ENCODE assay signal across 2 cellular contexts in genomic region chr1:86362807-86363206, GRCh38.
TF ChIP-seq lines count a peak whose summit lies in the region.

No MANE protein-coding gene starts in this region.

TF ChIP-seq in HepG2, 621 proteins besides CTCF, POLR2A, EP300 and RAD21:
- no peak for TF ChIP-seq ZNF33B (CRISPR knock-in tag; IDR thresholded peaks at IDR 0.05)
- TF ChIP-seq TFDP1 (CRISPR knock-in tag; IDR thresholded peaks at IDR 0.05; ENCODE audit: borderline replicate concordance) = no peak
- no peak for TF ChIP-seq ZFP82 (CRISPR knock-in tag; IDR thresholded peaks at IDR 0.05; ENCODE audit: borderline replicate concordance)
- no peak for TF ChIP-seq ZNF264 (CRISPR knock-in tag; IDR thresholded peaks at IDR 0.05)
- TF ChIP-seq SP140L (CRISPR knock-in tag; IDR thresholded peaks at IDR 0.05; ENCODE audit: borderline replicate concordance) = no peak
- TF ChIP-seq TOE1 (CRISPR knock-in tag; IDR thresholded peaks at IDR 0.05) = no peak
- TF ChIP-seq RCOR2 (CRISPR knock-in tag; IDR thresholded peaks at IDR 0.05) = no peak
- TF ChIP-seq POLR2AphosphoS2 (IDR thresholded peaks at IDR 0.05; ENCODE audit: low read depth, low read length) = no peak
- TF ChIP-seq ZSCAN9 (CRISPR knock-in tag; IDR thresholded peaks at IDR 0.05; ENCODE audit: borderline replicate concordance) = no peak
- TF ChIP-seq, protein P1, sequence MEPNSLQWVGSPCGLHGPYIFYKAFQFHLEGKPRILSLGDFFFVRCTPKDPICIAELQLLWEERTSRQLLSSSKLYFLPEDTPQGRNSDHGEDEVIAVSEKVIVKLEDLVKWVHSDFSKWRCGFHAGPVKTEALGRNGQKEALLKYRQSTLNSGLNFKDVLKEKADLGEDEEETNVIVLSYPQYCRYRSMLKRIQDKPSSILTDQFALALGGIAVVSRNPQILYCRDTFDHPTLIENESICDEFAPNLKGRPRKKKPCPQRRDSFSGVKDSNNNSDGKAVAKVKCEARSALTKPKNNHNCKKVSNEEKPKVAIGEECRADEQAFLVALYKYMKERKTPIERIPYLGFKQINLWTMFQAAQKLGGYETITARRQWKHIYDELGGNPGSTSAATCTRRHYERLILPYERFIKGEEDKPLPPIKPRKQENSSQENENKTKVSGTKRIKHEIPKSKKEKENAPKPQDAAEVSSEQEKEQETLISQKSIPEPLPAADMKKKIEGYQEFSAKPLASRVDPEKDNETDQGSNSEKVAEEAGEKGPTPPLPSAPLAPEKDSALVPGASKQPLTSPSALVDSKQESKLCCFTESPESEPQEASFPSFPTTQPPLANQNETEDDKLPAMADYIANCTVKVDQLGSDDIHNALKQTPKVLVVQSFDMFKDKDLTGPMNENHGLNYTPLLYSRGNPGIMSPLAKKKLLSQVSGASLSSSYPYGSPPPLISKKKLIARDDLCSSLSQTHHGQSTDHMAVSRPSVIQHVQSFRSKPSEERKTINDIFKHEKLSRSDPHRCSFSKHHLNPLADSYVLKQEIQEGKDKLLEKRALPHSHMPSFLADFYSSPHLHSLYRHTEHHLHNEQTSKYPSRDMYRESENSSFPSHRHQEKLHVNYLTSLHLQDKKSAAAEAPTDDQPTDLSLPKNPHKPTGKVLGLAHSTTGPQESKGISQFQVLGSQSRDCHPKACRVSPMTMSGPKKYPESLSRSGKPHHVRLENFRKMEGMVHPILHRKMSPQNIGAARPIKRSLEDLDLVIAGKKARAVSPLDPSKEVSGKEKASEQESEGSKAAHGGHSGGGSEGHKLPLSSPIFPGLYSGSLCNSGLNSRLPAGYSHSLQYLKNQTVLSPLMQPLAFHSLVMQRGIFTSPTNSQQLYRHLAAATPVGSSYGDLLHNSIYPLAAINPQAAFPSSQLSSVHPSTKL (CRISPR knock-in tag; IDR thresholded peaks at IDR 0.05) = no peak
- TF ChIP-seq U2AF2 (IDR thresholded peaks at IDR 0.05; ENCODE audit: low read depth, low read length) = no peak
- TF ChIP-seq ZNF891 (CRISPR knock-in tag; IDR thresholded peaks at IDR 0.05) = no peak
- TF ChIP-seq SP1 (IDR thresholded peaks at IDR 0.05) = no peak
- TF ChIP-seq SP1 (CRISPR knock-in tag; IDR thresholded peaks at IDR 0.05) = no peak
- no peak for TF ChIP-seq LBX2 (CRISPR knock-in tag; IDR thresholded peaks at IDR 0.05; ENCODE audit: borderline replicate concordance)
- TF ChIP-seq EEA1 (CRISPR knock-in tag; IDR thresholded peaks at IDR 0.05; ENCODE audit: borderline replicate concordance) = no peak
- no peak for TF ChIP-seq SOX6 (IDR thresholded peaks at IDR 0.05)
- no peak for TF ChIP-seq SOX6 (CRISPR knock-in tag; IDR thresholded peaks at IDR 0.05)
- no peak for TF ChIP-seq SAFB2 (CRISPR knock-in tag; IDR thresholded peaks at IDR 0.05; ENCODE audit: borderline replicate concordance, low read depth)
- TF ChIP-seq ELF4 (CRISPR knock-in tag; IDR thresholded peaks at IDR 0.05; ENCODE audit: borderline replicate concordance) = no peak

TF ChIP-seq in K562, 482 proteins besides CTCF, POLR2A, EP300 and RAD21:
- TF ChIP-seq SMARCC2 (IDR thresholded peaks at IDR 0.05; ENCODE audit: low read depth) (no peak), SAP30 (IDR thresholded peaks at IDR 0.05; ENCODE audit: borderline replicate concordance, insufficient read depth, low read depth, low read length, poor library complexity, severe bottlenecking) (no peak), MTA2 (IDR thresholded peaks at IDR 0.05; ENCODE audit: low read depth) (no peak), TAF1 (IDR thresholded peaks at IDR 0.05; ENCODE audit: control insufficient read depth, extremely low read depth, insufficient read depth, low read length, severe bottlenecking) (no peak), CTBP1 (IDR thresholded peaks at IDR 0.05; ENCODE audit: borderline replicate concordance) (no peak), MXI1 (IDR thresholded peaks at IDR 0.05; ENCODE audit: low read depth, low read length) (no peak), ZNF586 (CRISPR knock-in tag; conservative IDR thresholded peaks at IDR 0.05) (no peak)
- TF ChIP-seq, protein P2, sequence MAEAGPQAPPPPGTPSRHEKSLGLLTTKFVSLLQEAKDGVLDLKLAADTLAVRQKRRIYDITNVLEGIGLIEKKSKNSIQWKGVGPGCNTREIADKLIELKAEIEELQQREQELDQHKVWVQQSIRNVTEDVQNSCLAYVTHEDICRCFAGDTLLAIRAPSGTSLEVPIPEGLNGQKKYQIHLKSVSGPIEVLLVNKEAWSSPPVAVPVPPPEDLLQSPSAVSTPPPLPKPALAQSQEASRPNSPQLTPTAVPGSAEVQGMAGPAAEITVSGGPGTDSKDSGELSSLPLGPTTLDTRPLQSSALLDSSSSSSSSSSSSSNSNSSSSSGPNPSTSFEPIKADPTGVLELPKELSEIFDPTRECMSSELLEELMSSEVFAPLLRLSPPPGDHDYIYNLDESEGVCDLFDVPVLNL (CRISPR knock-in tag; IDR thresholded peaks at IDR 0.05; ENCODE audit: low read depth) = no peak
